ENCODE assay signal across 1 cellular context in genomic region chr6:89829591-89830384, GRCh38.
A peak's percentile ranks its signal among the peaks of the same experiment; 100 is the strongest.
TF ChIP-seq lines count a peak whose summit lies in the region.

CASP8AP2 (plus strand) TSS chr6:89829880.

TF ChIP-seq in K562, 482 proteins besides CTCF, POLR2A, EP300 and RAD21 (continued from another document and continues in another):
- TF ChIP-seq GMEB1 (CRISPR knock-in tag; IDR thresholded peaks at IDR 0.05) (peak; percentile 87), ID3 (CRISPR knock-in tag; IDR thresholded peaks at IDR 0.05) (no peak), ID3 (tag; IDR thresholded peaks at IDR 0.05) (no peak), ZNF583 (CRISPR knock-in tag; IDR thresholded peaks at IDR 0.05) (no peak), FOXP1 (CRISPR knock-in tag; IDR thresholded peaks at IDR 0.05) (0 out of 2 replicates have a peak, but pooled peaks have one; percentile 32), ZNF184 (CRISPR knock-in tag; IDR thresholded peaks at IDR 0.05) (no peak), SRSF9 (IDR thresholded peaks at IDR 0.05; ENCODE audit: borderline replicate concordance, low read depth, low read length) (no peak), CBX3 (IDR thresholded peaks at IDR 0.05; ENCODE audit: borderline replicate concordance in 1 of 2, low read length in 2 of 2) (no peak), PYGO2 (tag; IDR thresholded peaks at IDR 0.05) (no peak), SFPQ (IDR thresholded peaks at IDR 0.05; ENCODE audit: low read depth, low read length) (no peak), HDGF (IDR thresholded peaks at IDR 0.05) (no peak), CGGBP1 (CRISPR knock-in tag; IDR thresholded peaks at IDR 0.05) (no peak), GABPA (tag; conservative IDR thresholded peaks at IDR 0.05; ENCODE audit: low read depth) (peak; percentile 69), NUFIP1 (IDR thresholded peaks at IDR 0.05; ENCODE audit: partially characterized antibody) (no peak), BRD4 (IDR thresholded peaks at IDR 0.05) (no peak), CBX5 (IDR thresholded peaks at IDR 0.05; ENCODE audit: borderline replicate concordance, low read depth) (no peak), ATF6 (CRISPR knock-in tag; IDR thresholded peaks at IDR 0.05) (no peak; the same call in 1 of the 2 replicates), ZC3H11A (IDR thresholded peaks at IDR 0.05; ENCODE audit: low read depth, low read length) (no peak), ZBTB8A (IDR thresholded peaks at IDR 0.05; ENCODE audit: partially characterized antibody) (no peak), NONO (IDR thresholded peaks at IDR 0.05; ENCODE audit: low read depth in 2 of 2, low read length in 1 of 2) (no peak), ZNF717 (CRISPR knock-in tag; IDR thresholded peaks at IDR 0.05) (no peak), SMARCE1 (IDR thresholded peaks at IDR 0.05) (no peak), ZNF551 (CRISPR knock-in tag; IDR thresholded peaks at IDR 0.05) (no peak), HNRNPK (IDR thresholded peaks at IDR 0.05; ENCODE audit: low read depth, low read length, poor library complexity, severe bottlenecking) (no peak), GTF2A2 (tag; IDR thresholded peaks at IDR 0.05) (no peak), FOXP4 (CRISPR knock-in tag; IDR thresholded peaks at IDR 0.05; ENCODE audit: borderline replicate concordance) (peak; percentile 50; the same call in 1 of the 2 replicates), RUNX1 (IDR thresholded peaks at IDR 0.05; ENCODE audit: low read depth) (no peak), LCOR (CRISPR knock-in tag; IDR thresholded peaks at IDR 0.05) (0 out of 2 replicates have a peak, but pooled peaks have one; percentile 62), PCBP2 (IDR thresholded peaks at IDR 0.05; ENCODE audit: low read depth, low read length, poor library complexity, severe bottlenecking) (no peak), SIRT6 (IDR thresholded peaks at IDR 0.05; ENCODE audit: low read depth, low read length) (no peak), YBX1 (IDR thresholded peaks at IDR 0.05) (no peak), ZBTB40 (IDR thresholded peaks at IDR 0.05) (no peak), ZBTB40 (CRISPR knock-in tag; IDR thresholded peaks at IDR 0.05) (no peak), BACH1 (tag; IDR thresholded peaks at IDR 0.05) (no peak), POLR2AphosphoS2 (IDR thresholded peaks at IDR 0.05; ENCODE audit: low read length) (peak; percentile 56; the same call in 1 of the 2 replicates), ZNF589 (CRISPR knock-in tag; IDR thresholded peaks at IDR 0.05; ENCODE audit: low read depth) (no peak), SMARCA4 (IDR thresholded peaks at IDR 0.05) (no peak), RBM25 (IDR thresholded peaks at IDR 0.05; ENCODE audit: low read depth, low read length, severe bottlenecking) (peak; percentile 68), ZNF584 (CRISPR knock-in tag; IDR thresholded peaks at IDR 0.05; ENCODE audit: low read depth) (no peak), ZNF175 (CRISPR knock-in tag; IDR thresholded peaks at IDR 0.05; ENCODE audit: low read depth) (no peak), PHB (CRISPR knock-in tag; IDR thresholded peaks at IDR 0.05) (0 out of 2 replicates have a peak, but pooled peaks have one; percentile 29), CREB1 (IDR thresholded peaks at IDR 0.05) (peak; percentile 44), CREB1 (CRISPR knock-in tag; IDR thresholded peaks at IDR 0.05) (peak; percentile 59; the same call in 1 of the 2 replicates), CREM (IDR thresholded peaks at IDR 0.05; ENCODE audit: low read depth) (no peak; the same call in 1 of the 2 replicates), FOSL1 (tag; conservative IDR thresholded peaks at IDR 0.05) (no peak), PKNOX1 (IDR thresholded peaks at IDR 0.05) (peak; percentile 71), ZNF778 (CRISPR knock-in tag; IDR thresholded peaks at IDR 0.05) (no peak)
